ENCODE assay signal across 11 cellular contexts in genomic region chr19:4295972-4296771, GRCh38. TPM values are rescaled to one million over a fixed set of nuclear protein-coding genes. Genes with fewer than 3 reads are reported as not detected.
DNase-seq lines count a peak whose midpoint lies in the region; ATAC-seq and TF ChIP-seq lines count a peak whose summit lies in the region.
"Had no signal": no experiment of that assay in that cellular context is flagged by ENCODE, and none has a peak within 500 bp of the region (broad histone marks: within the 10 kb centered on the region; RNA-seq: fewer than 3 reads in every experiment).

No MANE protein-coding gene starts in this region.

- peak overlapping the region in 8 of 10 donors; percentile 7 to 86 (median 44) for H3K27ac Mint-ChIP-seq in naive thymus-derived CD8-positive, alpha-beta T cell
- H3K27ac Mint-ChIP-seq: activated CD4-positive, alpha-beta T cell treated with anti-CD3 and anti-CD28 coated beads, Interleukin-2, amount 10 ng/mL, durations not matched to agents 7 days and 5 days had no signal

- H3K9me2 ChIP-seq in SK-N-SH: no peaks in the 10 kb centered on the region

- H3K9me3 Mint-ChIP-seq in naive thymus-derived CD8-positive, alpha-beta T cell: no peaks in the 10 kb centered on the region
- no peaks in the 10 kb centered on the region for H3K9me3 Mint-ChIP-seq in activated T-cell treated with anti-CD3 and anti-CD28 coated beads, Interleukin-2, amount 50 U/mL, for 4 hours
- H3K9me3 Mint-ChIP-seq: activated CD4-positive, alpha-beta T cell treated with anti-CD3 and anti-CD28 coated beads, Interleukin-2, amount 10 ng/mL, durations not matched to agents 7 days and 5 days had no signal

- H3K4me1 ChIP-seq in DND-41 (ENCODE audit: insufficient read depth, low read length): peaks cover 14% of the 10 kb centered on the region
- peaks cover 0 to 14% of the 10 kb centered on the region in 2 experiments; a peak in 1 of 4 replicates for H3K4me1 ChIP-seq in SK-N-SH (ENCODE audit: control insufficient read depth in 1 of 2, insufficient read depth in 2 of 2, low read depth in 1 of 2, low read length in 1 of 2)

- H3K4me3 ChIP-seq in DND-41 (ENCODE audit: low read depth in 1 of 2, low read length in 2 of 2) (no peak overlapping the region), SK-N-SH (ENCODE audit: low read depth in 2 of 2, low read length in 1 of 2) (no peak overlapping the region)

- no peak overlapping the region for H3K27ac ChIP-seq in DND-41 (ENCODE audit: low read length)
- peak overlapping the region in 1 of 2 experiments; percentile 24; a peak in 2 of 4 replicates for H3K27ac ChIP-seq in SK-N-SH (ENCODE audit: low read depth in 2 of 2, low read length in 1 of 2)
- H3K27ac ChIP-seq: RWPE1 had no signal

- no peaks in the 10 kb centered on the region for H3K36me3 ChIP-seq in DND-41 (ENCODE audit: insufficient read depth, low read length)
- H3K36me3 ChIP-seq in SK-N-SH (replicated peaks in 1 of 2; ENCODE audit: control insufficient read depth in 1 of 2, insufficient read depth in 2 of 2, low read length in 1 of 2): no peaks in the 10 kb centered on the region

- no peak overlapping the region for H3K4me3 Mint-ChIP-seq in naive thymus-derived CD8-positive, alpha-beta T cell
- H3K4me3 Mint-ChIP-seq in activated T-cell treated with anti-CD3 and anti-CD28 coated beads, Interleukin-2, amount 50 U/mL, for 4 hours: no peak overlapping the region
- H3K4me3 Mint-ChIP-seq: activated CD4-positive, alpha-beta T cell treated with anti-CD3 and anti-CD28 coated beads, Interleukin-2, amount 10 ng/mL, durations not matched to agents 7 days and 5 days had no signal

- H3K27me3 Mint-ChIP-seq in naive thymus-derived CD8-positive, alpha-beta T cell: no peaks in the 10 kb centered on the region
- H3K27me3 Mint-ChIP-seq in activated T-cell treated with anti-CD3 and anti-CD28 coated beads, Interleukin-2, amount 50 U/mL, for 4 hours (ENCODE audit: low read depth): no peaks in the 10 kb centered on the region
- H3K27me3 Mint-ChIP-seq: activated CD4-positive, alpha-beta T cell treated with anti-CD3 and anti-CD28 coated beads, Interleukin-2, amount 10 ng/mL, durations not matched to agents 7 days and 5 days had no signal

- peak in 1 of 2 experiments; percentile 30; a peak in 1 of 4 replicates for TF ChIP-seq EP300 in SK-N-SH (IDR thresholded peaks at IDR 0.05; ENCODE audit: borderline replicate concordance in 1 of 2, low read depth in 1 of 2, low read length in 1 of 2)

- H3K4me2 ChIP-seq in DND-41 (ENCODE audit: insufficient read depth, low read length): no peak overlapping the region
- H3K4me2 ChIP-seq in SK-N-SH: no peak overlapping the region

- H2AFZ ChIP-seq in DND-41 (ENCODE audit: low read depth, low read length) (no peak overlapping the region), SK-N-SH (ENCODE audit: low read depth) (no peak overlapping the region)

- DNase-seq in DND-41 (peak; percentile 84), NCI-H1694 (lab: John Stamatoyannopoulos, UW) (peak; percentile 95), SK-N-SH (peak; percentile 90)
- no peak for DNase-seq in naive thymus-derived CD8-positive, alpha-beta T cell
- no peak for DNase-seq in activated T-cell treated with anti-CD3 and anti-CD28 coated beads, Interleukin-2, amount 50 U/mL, for 4 hours
- DNase-seq in activated naive CD4-positive, alpha-beta T cell treated with Interleukin-2 at 50 U/mL for 16 hours: no peak
- DNase-seq: activated CD4-positive, alpha-beta T cell treated with anti-CD3 and anti-CD28 coated beads, Interleukin-2, amount 10 ng/mL, durations not matched to agents 7 days and 5 days had no signal

- TF ChIP-seq CTCF in DND-41 (IDR thresholded peaks at IDR 0.05; ENCODE audit: borderline replicate concordance, extremely low read depth, low read length, poor library complexity, severe bottlenecking): no peak
- no peak for TF ChIP-seq CTCF in SK-N-SH (IDR thresholded peaks at IDR 0.05)

- H3K9ac ChIP-seq in DND-41 (ENCODE audit: low read depth, low read length): no peak overlapping the region
- no peak overlapping the region for H3K9ac ChIP-seq in SK-N-SH

- TF ChIP-seq RAD21 in SK-N-SH (IDR thresholded peaks at IDR 0.05; ENCODE audit: low read length): no peak; the same call in 1 of the 2 replicates

- peaks cover 0 to 48% (median 0%) of the 10 kb centered on the region in 3 donors for H3K36me3 Mint-ChIP-seq in naive thymus-derived CD8-positive, alpha-beta T cell
- no peaks in the 10 kb centered on the region for H3K36me3 Mint-ChIP-seq in activated T-cell treated with anti-CD3 and anti-CD28 coated beads, Interleukin-2, amount 50 U/mL, for 4 hours (ENCODE audit: insufficient read depth)

- WGBS in SK-N-SH (ENCODE audit: low lambda C conversion rate): 40% methylated on average over 10 of the region's 14 CpGs

- peak; percentile 97 for ATAC-seq in DND-41 (ENCODE audit: insufficient read depth, low read depth)
- peak in 1 of 2 donors; percentile 40 for ATAC-seq in naive thymus-derived CD8-positive, alpha-beta T cell
- ATAC-seq in GM21737 (IDR thresholded peaks at IDR 0.05; ENCODE audit: unreplicated experiment): no peak
- no peak for ATAC-seq in activated T-cell treated with anti-CD3 and anti-CD28 coated beads, Interleukin-2, amount 50 U/mL, for 4 hours
- no peak for ATAC-seq in GM21528 (IDR thresholded peaks at IDR 0.05; ENCODE audit: low FRiP score, unreplicated experiment)

- H3F3A ChIP-seq in SK-N-SH (replicated peaks; ENCODE audit: insufficient read depth): no peaks in the 10 kb centered on the region

- H3K79me2 ChIP-seq in DND-41 (ENCODE audit: insufficient read depth, low read length) (no peaks in the 10 kb centered on the region), SK-N-SH (ENCODE audit: insufficient read depth) (no peaks in the 10 kb centered on the region)

- POLR2A ChIA-PET in SK-N-SH (lab: Yijun Ruan, JAX): interaction anchor here (0.6 to 1.6 kb wide), 5 partner anchors 11 to 46 kb away, joined by 3 to 7 read pairs (median 3); no protein-coding TSS in a partner anchor
- POLR2A ChIA-PET in naive thymus-derived CD8-positive, alpha-beta T cell (lab: Charles Lee): no interaction called here

- 0 out of 2 replicates have a peak, but pooled peaks cover 6% of the 10 kb centered on the region for H4K20me1 ChIP-seq in DND-41 (ENCODE audit: insufficient read depth, low read length)
- no peaks in the 10 kb centered on the region for H4K20me1 ChIP-seq in SK-N-SH (ENCODE audit: insufficient read depth)

- CTCF ChIA-PET in SK-N-SH (lab: Yijun Ruan, JAX): interaction anchor here (0.8 to 2.5 kb wide), 6 partner anchors 9 to 57 kb away, joined by 3 to 12 read pairs (median 4); partner anchors contain the start of genes FSD1 and YJU2

- no peaks in the 10 kb centered on the region for H3K9me3 ChIP-seq in DND-41 (ENCODE audit: insufficient read depth, low read length, severe bottlenecking)
- no peaks in the 10 kb centered on the region for H3K9me3 ChIP-seq in SK-N-SH

- no peaks in the 10 kb centered on the region for H3K27me3 ChIP-seq in DND-41 (ENCODE audit: insufficient read depth, low read length, poor library complexity)
- H3K27me3 ChIP-seq in SK-N-SH (ENCODE audit: insufficient read depth): no peaks in the 10 kb centered on the region

- H3K4me1 Mint-ChIP-seq in naive thymus-derived CD8-positive, alpha-beta T cell: peaks cover 11 to 34% (median 18%) of the 10 kb centered on the region in 4 donors
- H3K4me1 Mint-ChIP-seq in activated T-cell treated with anti-CD3 and anti-CD28 coated beads, Interleukin-2, amount 50 U/mL, for 4 hours (ENCODE audit: low read depth): peaks cover 6% of the 10 kb centered on the region

RNA-seq across cellular contexts. Expression of gene TMIGD2, which starts 6.0 kb away (rescaled TPM):
- polyA plus RNA-seq in SK-N-SH (2012; rRNA removed): 0.06 TPM in 1 of 2 replicates, not detected in the other
- polyA plus RNA-seq in SK-N-SH (2012; cell fraction: cytosol; rRNA removed): 0.03 and 0.21 TPM in 2 replicates
- polyA plus RNA-seq in SK-N-SH (2012; cell fraction: nucleus; rRNA removed): not detected in 2 replicates
- 10 to 100 TPM; 41.6 to 43.9 TPM for total RNA-seq in naive thymus-derived CD8-positive, alpha-beta T cell
- polyA plus RNA-seq in naive thymus-derived CD8-positive, alpha-beta T cell: 100 to 1,000 TPM in 1 of 3 donors, 10 to 100 TPM in 2; 65.8 to 105 (median 96.5) TPM
- 1 to 10 TPM; 1.9 to 2.7 (median 2.1) TPM for total RNA-seq in activated T-cell treated with anti-CD3 and anti-CD28 coated beads, Interleukin-2, amount 50 U/mL, for 4 hours
- total RNA-seq: epithelial cell of proximal tubule had no signal

RNA-seq across cellular contexts. Expression of gene FSD1, which starts 8.2 kb away (rescaled TPM):
- 46.7 and 49.0 TPM in 2 replicates for polyA plus RNA-seq in SK-N-SH (2012; rRNA removed)
- polyA plus RNA-seq in SK-N-SH (2012; cell fraction: cytosol; rRNA removed): 18.6 and 33.9 TPM in 2 replicates
- 90.3 and 101 TPM in 2 replicates for polyA plus RNA-seq in SK-N-SH (2012; cell fraction: nucleus; rRNA removed)
- total RNA-seq in naive thymus-derived CD8-positive, alpha-beta T cell: 1 to 10 TPM; 1.4 to 4.0 TPM
- 1 to 10 TPM; 1.5 to 3.9 (median 3.4) TPM for polyA plus RNA-seq in naive thymus-derived CD8-positive, alpha-beta T cell
- 10 to 100 TPM in 1 of 3 donors, 1 to 10 TPM in 2; 5.9 to 10.4 (median 9.1) TPM for total RNA-seq in activated T-cell treated with anti-CD3 and anti-CD28 coated beads, Interleukin-2, amount 50 U/mL, for 4 hours

RNA-seq across cellular contexts. Expression of gene SHD, which starts 17.1 kb away (rescaled TPM):
- 3.1 and 6.9 TPM in 2 replicates for polyA plus RNA-seq in SK-N-SH (2012; rRNA removed)
- 3.0 and 7.6 TPM in 2 replicates for polyA plus RNA-seq in SK-N-SH (2012; cell fraction: cytosol; rRNA removed)
- 8.5 and 32.8 TPM in 2 replicates for polyA plus RNA-seq in SK-N-SH (2012; cell fraction: nucleus; rRNA removed)
- not detected for total RNA-seq in naive thymus-derived CD8-positive, alpha-beta T cell
- not detected for polyA plus RNA-seq in naive thymus-derived CD8-positive, alpha-beta T cell
- not detected for total RNA-seq in activated T-cell treated with anti-CD3 and anti-CD28 coated beads, Interleukin-2, amount 50 U/mL, for 4 hours
- total RNA-seq: activated CD4-positive, alpha-beta T cell treated with anti-CD3 and anti-CD28 coated beads, Interleukin-2, amount 10 ng/mL, durations not matched to agents 7 days and 5 days; epithelial cell of proximal tubule had no signal

RNA-seq across cellular contexts. Expression of gene STAP2, which starts 42.5 kb away (rescaled TPM):
- 6.0 and 7.6 TPM in 2 replicates for polyA plus RNA-seq in SK-N-SH (2012; rRNA removed)
- 2.8 and 2.9 TPM in 2 replicates for polyA plus RNA-seq in SK-N-SH (2012; cell fraction: cytosol; rRNA removed)
- 5.6 and 6.1 TPM in 2 replicates for polyA plus RNA-seq in SK-N-SH (2012; cell fraction: nucleus; rRNA removed)
- 1 to 10 TPM; 1.4 to 2.3 TPM for total RNA-seq in naive thymus-derived CD8-positive, alpha-beta T cell
- polyA plus RNA-seq in naive thymus-derived CD8-positive, alpha-beta T cell: 1 to 10 TPM; 1.3 to 2.6 (median 1.5) TPM
- 10 to 100 TPM; 11.1 to 13.2 (median 12.8) TPM for total RNA-seq in activated T-cell treated with anti-CD3 and anti-CD28 coated beads, Interleukin-2, amount 50 U/mL, for 4 hours

RNA-seq across cellular contexts. Expression of gene MPND, which starts 47.2 kb away (rescaled TPM):
- 18.7 and 21.3 TPM in 2 replicates for polyA plus RNA-seq in SK-N-SH (2012; rRNA removed)
- 9.7 and 14.7 TPM in 2 replicates for polyA plus RNA-seq in SK-N-SH (2012; cell fraction: cytosol; rRNA removed)
- 23.4 and 26.0 TPM in 2 replicates for polyA plus RNA-seq in SK-N-SH (2012; cell fraction: nucleus; rRNA removed)
- 10 to 100 TPM; 18.9 to 22.1 TPM for total RNA-seq in naive thymus-derived CD8-positive, alpha-beta T cell
- 1 to 10 TPM; 4.6 to 5.3 (median 4.7) TPM for polyA plus RNA-seq in naive thymus-derived CD8-positive, alpha-beta T cell
- 10 to 100 TPM; 16.0 to 18.6 (median 18.1) TPM for total RNA-seq in activated T-cell treated with anti-CD3 and anti-CD28 coated beads, Interleukin-2, amount 50 U/mL, for 4 hours

Comparison
In these comparisons a context has a peak if more than half of its experiments do, and no peak if none do; other contexts are left out.
1. DNase-seq: peak in DND-41 (single experiment), NCI-H1694 (single experiment) and SK-N-SH (single experiment); none in naive thymus-derived CD8-positive, alpha-beta T cell (0 of 10), activated T-cell treated with anti-CD3 and anti-CD28 coated beads, Interleukin-2, amount 50 U/mL, for 4 hours (single experiment) and activated naive CD4-positive, alpha-beta T cell treated with Interleukin-2 at 50 U/mL for 16 hours (single experiment).
2. RNA of gene TMIGD2, which starts 6.0 kb away (total RNA-seq): 41.6 to 43.9 TPM in naive thymus-derived CD8-positive, alpha-beta T cell; 1.9 to 2.7 TPM in activated T-cell treated with anti-CD3 and anti-CD28 coated beads, Interleukin-2, amount 50 U/mL, for 4 hours; every median in the first group is over 10 times any median in the second.